In genomic region chr6:110826236-110827129, GRCh38 we compare ENCODE assay signal across 1 cellular context.
TF ChIP-seq lines count a peak whose summit lies in the region.

No MANE protein-coding gene starts in this region.

TF ChIP-seq in SK-N-SH treated with all-trans-retinoic acid at 6 μM for 48 hours, 23 proteins besides CTCF, POLR2A, EP300 and RAD21 (continued from another document):
- TF ChIP-seq CREB5 (CRISPR knock-in tag; IDR thresholded peaks at IDR 0.05; ENCODE audit: low read depth) = no peak
